1 cellular context compared by ENCODE assay signal in the genomic region with DNA sequence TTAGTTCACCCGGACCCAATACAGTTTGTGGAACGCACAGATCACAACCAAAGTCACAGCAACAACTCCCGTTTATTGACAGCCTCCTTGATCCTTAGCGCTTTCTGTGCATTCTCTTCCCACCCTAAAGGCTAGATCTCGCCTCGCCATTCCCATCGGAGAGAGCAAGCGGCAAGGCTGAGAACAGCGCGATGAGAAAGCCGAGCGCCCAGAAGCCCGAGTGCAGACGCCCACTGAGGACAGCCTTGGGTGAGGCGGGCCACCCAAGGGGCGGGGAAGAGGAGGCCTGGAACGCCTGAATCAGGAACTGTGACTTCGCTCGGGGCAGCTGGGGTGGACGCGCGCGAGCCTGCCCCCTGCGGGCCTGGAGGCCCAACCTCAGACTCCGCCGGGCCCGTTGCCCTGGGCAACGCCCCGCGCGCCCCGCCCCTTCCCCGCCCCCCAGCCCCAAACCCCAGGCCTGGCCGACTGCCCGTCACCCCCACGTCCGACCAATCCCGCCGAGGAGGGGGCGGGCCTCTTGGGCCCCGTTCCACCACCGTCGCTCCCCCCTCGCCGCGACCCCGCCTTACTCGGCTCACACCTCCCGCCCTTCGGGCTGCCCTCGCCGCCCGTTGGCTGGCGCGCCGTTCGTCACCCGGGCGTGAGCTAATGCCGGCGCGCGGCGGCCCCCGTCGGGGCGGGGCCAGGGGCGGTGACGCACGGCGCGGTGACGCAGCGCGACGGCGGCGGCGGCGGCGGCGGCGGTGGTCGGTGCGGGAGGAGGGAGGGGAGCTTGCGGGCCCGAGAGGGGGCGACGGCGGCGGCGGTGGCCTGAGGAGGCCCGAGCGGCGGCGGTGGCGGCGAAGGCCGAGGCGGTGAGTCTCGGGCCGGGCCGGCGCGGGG.
TF ChIP-seq lines count a peak whose summit lies in the region.

A gene with protein sequence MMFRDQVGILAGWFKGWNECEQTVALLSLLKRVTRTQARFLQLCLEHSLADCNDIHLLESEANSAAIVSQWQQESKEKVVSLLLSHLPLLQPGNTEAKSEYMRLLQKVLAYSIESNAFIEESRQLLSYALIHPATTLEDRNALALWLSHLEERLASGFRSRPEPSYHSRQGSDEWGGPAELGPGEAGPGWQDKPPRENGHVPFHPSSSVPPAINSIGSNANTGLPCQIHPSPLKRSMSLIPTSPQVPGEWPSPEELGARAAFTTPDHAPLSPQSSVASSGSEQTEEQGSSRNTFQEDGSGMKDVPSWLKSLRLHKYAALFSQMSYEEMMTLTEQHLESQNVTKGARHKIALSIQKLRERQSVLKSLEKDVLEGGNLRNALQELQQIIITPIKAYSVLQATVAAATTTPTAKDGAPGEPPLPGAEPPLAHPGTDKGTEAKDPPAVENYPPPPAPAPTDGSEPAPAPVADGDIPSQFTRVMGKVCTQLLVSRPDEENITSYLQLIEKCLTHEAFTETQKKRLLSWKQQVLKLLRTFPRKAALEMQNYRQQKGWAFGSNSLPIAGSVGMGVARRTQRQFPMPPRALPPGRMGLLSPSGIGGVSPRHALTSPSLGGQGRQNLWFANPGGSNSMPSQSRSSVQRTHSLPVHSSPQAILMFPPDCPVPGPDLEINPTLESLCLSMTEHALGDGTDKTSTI (plus strand): TSS at position 702 of the 885 bp plus-strand sequence. CDS start 14,473 bp downstream, outside the sequence.

TF ChIP-seq in HepG2, 621 proteins besides CTCF, POLR2A, EP300 and RAD21 (continued from another document and continues in another):
- TF ChIP-seq, protein P1, sequence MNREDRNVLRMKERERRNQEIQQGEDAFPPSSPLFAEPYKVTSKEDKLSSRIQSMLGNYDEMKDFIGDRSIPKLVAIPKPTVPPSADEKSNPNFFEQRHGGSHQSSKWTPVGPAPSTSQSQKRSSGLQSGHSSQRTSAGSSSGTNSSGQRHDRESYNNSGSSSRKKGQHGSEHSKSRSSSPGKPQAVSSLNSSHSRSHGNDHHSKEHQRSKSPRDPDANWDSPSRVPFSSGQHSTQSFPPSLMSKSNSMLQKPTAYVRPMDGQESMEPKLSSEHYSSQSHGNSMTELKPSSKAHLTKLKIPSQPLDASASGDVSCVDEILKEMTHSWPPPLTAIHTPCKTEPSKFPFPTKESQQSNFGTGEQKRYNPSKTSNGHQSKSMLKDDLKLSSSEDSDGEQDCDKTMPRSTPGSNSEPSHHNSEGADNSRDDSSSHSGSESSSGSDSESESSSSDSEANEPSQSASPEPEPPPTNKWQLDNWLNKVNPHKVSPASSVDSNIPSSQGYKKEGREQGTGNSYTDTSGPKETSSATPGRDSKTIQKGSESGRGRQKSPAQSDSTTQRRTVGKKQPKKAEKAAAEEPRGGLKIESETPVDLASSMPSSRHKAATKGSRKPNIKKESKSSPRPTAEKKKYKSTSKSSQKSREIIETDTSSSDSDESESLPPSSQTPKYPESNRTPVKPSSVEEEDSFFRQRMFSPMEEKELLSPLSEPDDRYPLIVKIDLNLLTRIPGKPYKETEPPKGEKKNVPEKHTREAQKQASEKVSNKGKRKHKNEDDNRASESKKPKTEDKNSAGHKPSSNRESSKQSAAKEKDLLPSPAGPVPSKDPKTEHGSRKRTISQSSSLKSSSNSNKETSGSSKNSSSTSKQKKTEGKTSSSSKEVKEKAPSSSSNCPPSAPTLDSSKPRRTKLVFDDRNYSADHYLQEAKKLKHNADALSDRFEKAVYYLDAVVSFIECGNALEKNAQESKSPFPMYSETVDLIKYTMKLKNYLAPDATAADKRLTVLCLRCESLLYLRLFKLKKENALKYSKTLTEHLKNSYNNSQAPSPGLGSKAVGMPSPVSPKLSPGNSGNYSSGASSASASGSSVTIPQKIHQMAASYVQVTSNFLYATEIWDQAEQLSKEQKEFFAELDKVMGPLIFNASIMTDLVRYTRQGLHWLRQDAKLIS (CRISPR knock-in tag; IDR thresholded peaks at IDR 0.05), result peak; percentile 59; the same call in 1 of the 2 replicates
- peak; percentile 82; the same call in 2 of the 3 replicates for TF ChIP-seq MXI1 (IDR thresholded peaks at IDR 0.05; ENCODE audit: borderline replicate concordance, low read depth, low read length)
- TF ChIP-seq XBP1 (CRISPR knock-in tag; IDR thresholded peaks at IDR 0.05), result no peak
- 0 out of 2 replicates have a peak, but pooled peaks have one; percentile 19 for TF ChIP-seq DPF2 (CRISPR knock-in tag; IDR thresholded peaks at IDR 0.05; ENCODE audit: borderline replicate concordance, low read depth)
- no peak for TF ChIP-seq ATAD3A (CRISPR knock-in tag; IDR thresholded peaks at IDR 0.05)
- TF ChIP-seq, protein P2, sequence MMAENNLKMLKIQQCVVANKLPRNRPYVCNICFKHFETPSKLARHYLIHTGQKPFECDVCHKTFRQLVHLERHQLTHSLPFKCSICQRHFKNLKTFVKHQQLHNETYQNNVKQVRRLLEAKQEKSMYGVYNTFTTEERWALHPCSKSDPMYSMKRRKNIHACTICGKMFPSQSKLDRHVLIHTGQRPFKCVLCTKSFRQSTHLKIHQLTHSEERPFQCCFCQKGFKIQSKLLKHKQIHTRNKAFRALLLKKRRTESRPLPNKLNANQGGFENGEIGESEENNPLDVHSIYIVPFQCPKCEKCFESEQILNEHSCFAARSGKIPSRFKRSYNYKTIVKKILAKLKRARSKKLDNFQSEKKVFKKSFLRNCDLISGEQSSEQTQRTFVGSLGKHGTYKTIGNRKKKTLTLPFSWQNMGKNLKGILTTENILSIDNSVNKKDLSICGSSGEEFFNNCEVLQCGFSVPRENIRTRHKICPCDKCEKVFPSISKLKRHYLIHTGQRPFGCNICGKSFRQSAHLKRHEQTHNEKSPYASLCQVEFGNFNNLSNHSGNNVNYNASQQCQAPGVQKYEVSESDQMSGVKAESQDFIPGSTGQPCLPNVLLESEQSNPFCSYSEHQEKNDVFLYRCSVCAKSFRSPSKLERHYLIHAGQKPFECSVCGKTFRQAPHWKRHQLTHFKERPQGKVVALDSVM (CRISPR knock-in tag; IDR thresholded peaks at IDR 0.05), result peak; percentile 25; the same call in 1 of the 2 replicates
- TF ChIP-seq ZNF382 (CRISPR knock-in tag; IDR thresholded peaks at IDR 0.05; ENCODE audit: borderline replicate concordance), result no peak
- TF ChIP-seq ZNF7 (CRISPR knock-in tag; IDR thresholded peaks at IDR 0.05), result no peak
- TF ChIP-seq, protein P3, sequence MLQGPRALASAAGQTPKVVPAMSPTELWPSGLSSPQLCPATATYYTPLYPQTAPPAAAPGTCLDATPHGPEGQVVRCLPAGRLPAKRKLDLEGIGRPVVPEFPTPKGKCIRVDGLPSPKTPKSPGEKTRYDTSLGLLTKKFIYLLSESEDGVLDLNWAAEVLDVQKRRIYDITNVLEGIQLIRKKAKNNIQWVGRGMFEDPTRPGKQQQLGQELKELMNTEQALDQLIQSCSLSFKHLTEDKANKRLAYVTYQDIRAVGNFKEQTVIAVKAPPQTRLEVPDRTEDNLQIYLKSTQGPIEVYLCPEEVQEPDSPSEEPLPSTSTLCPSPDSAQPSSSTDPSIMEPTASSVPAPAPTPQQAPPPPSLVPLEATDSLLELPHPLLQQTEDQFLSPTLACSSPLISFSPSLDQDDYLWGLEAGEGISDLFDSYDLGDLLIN (CRISPR knock-in tag; IDR thresholded peaks at IDR 0.05; ENCODE audit: borderline replicate concordance), result no peak
- no peak for TF ChIP-seq SMAD9 (CRISPR knock-in tag; IDR thresholded peaks at IDR 0.05)
- no peak for TF ChIP-seq ZNF790 (CRISPR knock-in tag; IDR thresholded peaks at IDR 0.05; ENCODE audit: borderline replicate concordance)
- TF ChIP-seq, protein P4, sequence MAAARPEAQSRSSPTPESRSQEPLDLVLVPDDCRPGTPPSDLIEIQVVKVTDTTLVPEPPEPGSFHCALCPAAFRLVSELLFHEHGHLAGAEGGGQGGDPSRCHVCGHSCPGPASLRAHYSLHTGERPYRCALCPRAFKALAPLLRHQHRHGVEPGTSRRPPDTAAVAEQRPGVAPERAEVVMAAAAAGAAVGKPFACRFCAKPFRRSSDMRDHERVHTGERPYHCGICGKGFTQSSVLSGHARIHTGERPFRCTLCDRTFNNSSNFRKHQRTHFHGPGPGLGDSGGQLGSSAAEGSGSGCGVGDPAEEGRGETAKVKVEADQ (CRISPR knock-in tag; IDR thresholded peaks at IDR 0.05; ENCODE audit: borderline replicate concordance), result no peak
- no peak for TF ChIP-seq ZNF563 (CRISPR knock-in tag; IDR thresholded peaks at IDR 0.05)
- TF ChIP-seq, protein P5, sequence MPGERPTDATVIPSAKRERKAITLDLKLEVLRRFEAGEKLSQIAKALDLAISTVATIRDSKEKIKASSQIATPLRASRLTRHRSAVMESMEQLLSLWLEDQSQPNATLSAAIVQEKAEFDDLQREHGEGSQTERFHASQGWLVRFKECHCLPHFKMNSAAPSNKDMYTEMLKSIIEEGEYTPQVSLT (CRISPR knock-in tag; IDR thresholded peaks at IDR 0.05; ENCODE audit: borderline replicate concordance, low read depth), result no peak
- peak; percentile 95 for TF ChIP-seq SP4 (CRISPR knock-in tag; IDR thresholded peaks at IDR 0.05)
- TF ChIP-seq, protein P6, sequence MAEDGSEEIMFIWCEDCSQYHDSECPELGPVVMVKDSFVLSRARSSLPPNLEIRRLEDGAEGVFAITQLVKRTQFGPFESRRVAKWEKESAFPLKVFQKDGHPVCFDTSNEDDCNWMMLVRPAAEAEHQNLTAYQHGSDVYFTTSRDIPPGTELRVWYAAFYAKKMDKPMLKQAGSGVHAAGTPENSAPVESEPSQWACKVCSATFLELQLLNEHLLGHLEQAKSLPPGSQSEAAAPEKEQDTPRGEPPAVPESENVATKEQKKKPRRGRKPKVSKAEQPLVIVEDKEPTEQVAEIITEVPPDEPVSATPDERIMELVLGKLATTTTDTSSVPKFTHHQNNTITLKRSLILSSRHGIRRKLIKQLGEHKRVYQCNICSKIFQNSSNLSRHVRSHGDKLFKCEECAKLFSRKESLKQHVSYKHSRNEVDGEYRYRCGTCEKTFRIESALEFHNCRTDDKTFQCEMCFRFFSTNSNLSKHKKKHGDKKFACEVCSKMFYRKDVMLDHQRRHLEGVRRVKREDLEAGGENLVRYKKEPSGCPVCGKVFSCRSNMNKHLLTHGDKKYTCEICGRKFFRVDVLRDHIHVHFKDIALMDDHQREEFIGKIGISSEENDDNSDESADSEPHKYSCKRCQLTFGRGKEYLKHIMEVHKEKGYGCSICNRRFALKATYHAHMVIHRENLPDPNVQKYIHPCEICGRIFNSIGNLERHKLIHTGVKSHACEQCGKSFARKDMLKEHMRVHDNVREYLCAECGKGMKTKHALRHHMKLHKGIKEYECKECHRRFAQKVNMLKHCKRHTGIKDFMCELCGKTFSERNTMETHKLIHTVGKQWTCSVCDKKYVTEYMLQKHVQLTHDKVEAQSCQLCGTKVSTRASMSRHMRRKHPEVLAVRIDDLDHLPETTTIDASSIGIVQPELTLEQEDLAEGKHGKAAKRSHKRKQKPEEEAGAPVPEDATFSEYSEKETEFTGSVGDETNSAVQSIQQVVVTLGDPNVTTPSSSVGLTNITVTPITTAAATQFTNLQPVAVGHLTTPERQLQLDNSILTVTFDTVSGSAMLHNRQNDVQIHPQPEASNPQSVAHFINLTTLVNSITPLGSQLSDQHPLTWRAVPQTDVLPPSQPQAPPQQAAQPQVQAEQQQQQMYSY (CRISPR knock-in tag; IDR thresholded peaks at IDR 0.05), result no peak
- peak; percentile 62; the same call in 1 of the 2 replicates for TF ChIP-seq ZNF768 (CRISPR knock-in tag; IDR thresholded peaks at IDR 0.05)
- TF ChIP-seq RORA (CRISPR knock-in tag; IDR thresholded peaks at IDR 0.05), result no peak
- TF ChIP-seq ZNF557 (CRISPR knock-in tag; IDR thresholded peaks at IDR 0.05), result peak; percentile 26; the same call in 1 of the 2 replicates
- TF ChIP-seq SMC3 (IDR thresholded peaks at IDR 0.05; ENCODE audit: low read length), result peak; percentile 43; the same call in 1 of the 2 replicates
- 0 out of 2 replicates have a peak, but pooled peaks have one; percentile 58 for TF ChIP-seq MZF1 (CRISPR knock-in tag; IDR thresholded peaks at IDR 0.05; ENCODE audit: borderline replicate concordance)
- TF ChIP-seq, protein P7, sequence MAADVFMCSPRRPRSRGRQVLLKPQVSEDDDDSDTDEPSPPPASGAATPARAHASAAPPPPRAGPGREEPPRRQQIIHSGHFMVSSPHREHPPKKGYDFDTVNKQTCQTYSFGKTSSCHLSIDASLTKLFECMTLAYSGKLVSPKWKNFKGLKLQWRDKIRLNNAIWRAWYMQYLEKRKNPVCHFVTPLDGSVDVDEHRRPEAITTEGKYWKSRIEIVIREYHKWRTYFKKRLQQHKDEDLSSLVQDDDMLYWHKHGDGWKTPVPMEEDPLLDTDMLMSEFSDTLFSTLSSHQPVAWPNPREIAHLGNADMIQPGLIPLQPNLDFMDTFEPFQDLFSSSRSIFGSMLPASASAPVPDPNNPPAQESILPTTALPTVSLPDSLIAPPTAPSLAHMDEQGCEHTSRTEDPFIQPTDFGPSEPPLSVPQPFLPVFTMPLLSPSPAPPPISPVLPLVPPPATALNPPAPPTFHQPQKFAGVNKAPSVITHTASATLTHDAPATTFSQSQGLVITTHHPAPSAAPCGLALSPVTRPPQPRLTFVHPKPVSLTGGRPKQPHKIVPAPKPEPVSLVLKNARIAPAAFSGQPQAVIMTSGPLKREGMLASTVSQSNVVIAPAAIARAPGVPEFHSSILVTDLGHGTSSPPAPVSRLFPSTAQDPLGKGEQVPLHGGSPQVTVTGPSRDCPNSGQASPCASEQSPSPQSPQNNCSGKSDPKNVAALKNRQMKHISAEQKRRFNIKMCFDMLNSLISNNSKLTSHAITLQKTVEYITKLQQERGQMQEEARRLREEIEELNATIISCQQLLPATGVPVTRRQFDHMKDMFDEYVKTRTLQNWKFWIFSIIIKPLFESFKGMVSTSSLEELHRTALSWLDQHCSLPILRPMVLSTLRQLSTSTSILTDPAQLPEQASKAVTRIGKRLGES (CRISPR knock-in tag; IDR thresholded peaks at IDR 0.05; ENCODE audit: borderline replicate concordance), result no peak
- TF ChIP-seq TOPORS (CRISPR knock-in tag; IDR thresholded peaks at IDR 0.05), result no peak
- peak; percentile 88 for TF ChIP-seq KAT8 (CRISPR knock-in tag; IDR thresholded peaks at IDR 0.05)
- TF ChIP-seq BHLHE40 (IDR thresholded peaks at IDR 0.05; ENCODE audit: low read length), result no peak
- TF ChIP-seq ZNF678 (CRISPR knock-in tag; IDR thresholded peaks at IDR 0.05), result 0 out of 2 replicates have a peak, but pooled peaks have one; percentile 51
- TF ChIP-seq CHD4 (IDR thresholded peaks at IDR 0.05; ENCODE audit: borderline replicate concordance, low read length), result no peak
- peak; percentile 34; the same call in 1 of the 2 replicates for TF ChIP-seq ISL2 (CRISPR knock-in tag; IDR thresholded peaks at IDR 0.05)
- TF ChIP-seq, protein P8, sequence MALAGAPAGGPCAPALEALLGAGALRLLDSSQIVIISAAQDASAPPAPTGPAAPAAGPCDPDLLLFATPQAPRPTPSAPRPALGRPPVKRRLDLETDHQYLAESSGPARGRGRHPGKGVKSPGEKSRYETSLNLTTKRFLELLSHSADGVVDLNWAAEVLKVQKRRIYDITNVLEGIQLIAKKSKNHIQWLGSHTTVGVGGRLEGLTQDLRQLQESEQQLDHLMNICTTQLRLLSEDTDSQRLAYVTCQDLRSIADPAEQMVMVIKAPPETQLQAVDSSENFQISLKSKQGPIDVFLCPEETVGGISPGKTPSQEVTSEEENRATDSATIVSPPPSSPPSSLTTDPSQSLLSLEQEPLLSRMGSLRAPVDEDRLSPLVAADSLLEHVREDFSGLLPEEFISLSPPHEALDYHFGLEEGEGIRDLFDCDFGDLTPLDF (CRISPR knock-in tag; IDR thresholded peaks at IDR 0.05), result 0 out of 2 replicates have a peak, but pooled peaks have one; percentile 57
- no peak for TF ChIP-seq ZSCAN30 (CRISPR knock-in tag; IDR thresholded peaks at IDR 0.05)
- 0 out of 2 replicates have a peak, but pooled peaks have one; percentile 63 for TF ChIP-seq MEIS1 (CRISPR knock-in tag; IDR thresholded peaks at IDR 0.05; ENCODE audit: borderline replicate concordance)
- TF ChIP-seq ZNF317 (CRISPR knock-in tag; IDR thresholded peaks at IDR 0.05), result peak; percentile 65; the same call in 1 of the 2 replicates
- no peak for TF ChIP-seq ZNF30 (CRISPR knock-in tag; IDR thresholded peaks at IDR 0.05)
- peak; percentile 67 for TF ChIP-seq ZNF883 (CRISPR knock-in tag; IDR thresholded peaks at IDR 0.05; ENCODE audit: not compliant biosample characterization)
- no peak for TF ChIP-seq ZNF33B (CRISPR knock-in tag; IDR thresholded peaks at IDR 0.05)
- TF ChIP-seq ZNF326 (CRISPR knock-in tag; IDR thresholded peaks at IDR 0.05; ENCODE audit: borderline replicate concordance), result no peak
- TF ChIP-seq ZNF75D (CRISPR knock-in tag; IDR thresholded peaks at IDR 0.05; ENCODE audit: borderline replicate concordance), result no peak
